ENCODE assay signal across 8 cellular contexts in the genomic region with DNA sequence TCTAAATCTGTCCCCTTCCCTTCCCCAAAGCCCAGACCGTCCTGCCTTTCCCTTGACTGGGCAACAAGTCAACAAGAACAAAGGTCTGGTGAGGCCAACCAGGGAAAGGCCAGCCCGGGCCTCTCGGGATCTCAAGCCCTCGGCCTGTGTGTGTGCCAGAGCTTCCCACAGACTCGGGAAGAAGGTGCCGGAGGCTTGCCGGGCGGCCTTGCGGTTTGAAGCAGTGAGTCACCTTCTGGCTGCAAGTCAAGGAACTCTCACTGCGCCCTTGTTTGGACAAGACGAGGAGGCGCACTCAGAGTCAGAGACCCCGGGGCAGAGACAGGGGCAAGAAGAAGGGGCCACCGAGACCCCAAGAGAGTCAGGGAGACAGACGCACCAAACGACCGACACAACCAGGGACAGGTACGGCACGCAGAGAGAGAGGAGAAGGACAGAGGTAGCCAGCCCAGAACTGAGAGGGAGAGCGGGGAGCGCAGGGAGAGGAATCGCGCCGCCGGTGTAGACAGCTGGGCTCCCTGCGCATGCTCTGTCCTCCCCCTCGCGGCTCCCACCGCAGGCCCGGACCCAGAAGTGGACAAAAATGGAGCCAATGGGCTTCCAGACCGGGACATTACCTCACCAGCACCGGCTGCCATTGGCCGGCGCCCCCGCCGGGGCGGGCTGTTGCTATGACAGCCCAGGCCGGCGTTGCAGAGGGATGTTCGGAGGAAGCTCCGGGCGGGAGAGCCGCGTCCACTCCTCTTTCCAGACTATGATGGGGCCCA.
DNase-seq lines count a peak whose midpoint lies in the region; ATAC-seq and TF ChIP-seq lines count a peak whose summit lies in the region.

No MANE protein-coding gene starts in this region.

- peak overlapping the region; percentile 84 for H4K91ac ChIP-seq in trophoblast cell (ENCODE audit: low read depth, low read length)

- H3K4me1 ChIP-seq in heart left ventricle (peaks cover 3 to 25% (median 18%) of the 10 kb centered on the region in 12 donors), trophoblast cell (ENCODE audit: control insufficient read depth in 1 of 2, insufficient read depth in 2 of 2, low read length in 2 of 2) (peaks cover 12 to 14% of the 10 kb centered on the region in 2 experiments), upper lobe of left lung (peaks cover 15 to 25% (median 18%) of the 10 kb centered on the region in 4 donors)

- DNase-seq in GM10248 (ENCODE audit: extremely low spot score) (peak; percentile 98), NCI-H146 treated with DMSO at 0.1 percent for 48 hours (lab: John Stamatoyannopoulos, UW; ENCODE audit: unreplicated experiment) (peak; percentile 77), T-helper 1 cell (peak in 3 of 5 donors; percentile 32 to 62 (median 36)), amniotic stem cell (lab: John Stamatoyannopoulos, UW) (peak; percentile 95), heart left ventricle (peak; percentile 95 to 97 (median 96)), trophoblast cell (peak; percentile 93 to 94), upper lobe of left lung (peak; percentile 97 to 98)

- intact Hi-C loops in heart left ventricle (cut with DNase I) = loop anchor here in 2 of 10 donors (5.0 kb wide), 2 partner anchors 63 to 68 kb away; no protein-coding TSS in a partner anchor

- peak overlapping the region; percentile 77 for H3K14ac ChIP-seq in trophoblast cell (ENCODE audit: low read length)

- TF ChIP-seq POLR2A in heart left ventricle (IDR thresholded peaks at IDR 0.05) = peak; percentile 35 to 78
- peak in 3 of 4 donors; percentile 71 to 85 (median 75) for TF ChIP-seq POLR2A in upper lobe of left lung (IDR thresholded peaks at IDR 0.05)

- H3K36me3 ChIP-seq in heart left ventricle (no peaks in the 10 kb centered on the region), trophoblast cell (ENCODE audit: control insufficient read depth in 1 of 2, insufficient read depth in 2 of 2, low read length in 2 of 2) (no peaks in the 10 kb centered on the region), upper lobe of left lung (no peaks in the 10 kb centered on the region)

- H2BK12ac ChIP-seq in trophoblast cell (ENCODE audit: low read length) = peak overlapping the region; percentile 58

- H3K9ac ChIP-seq in trophoblast cell (ENCODE audit: low read length) = peak overlapping the region; percentile 47

- peak overlapping the region; percentile 82 for H4K8ac ChIP-seq in trophoblast cell (ENCODE audit: low read depth, low read length)

- peak overlapping the region; percentile 41 for H3K4ac ChIP-seq in trophoblast cell (ENCODE audit: low read depth, low read length)

- H4K12ac ChIP-seq in trophoblast cell (ENCODE audit: low read depth, low read length) = peak overlapping the region; percentile 56

- H3K9me3 ChIP-seq in heart left ventricle (no peaks in the 10 kb centered on the region), trophoblast cell (ENCODE audit: insufficient read depth, low read depth, low read length) (no peaks in the 10 kb centered on the region), upper lobe of left lung (no peaks in the 10 kb centered on the region)

- TF ChIP-seq EP300 in upper lobe of left lung (IDR thresholded peaks at IDR 0.05) = peak in 1 of 4 donors; percentile 4

- H3K79me1 ChIP-seq in trophoblast cell (ENCODE audit: low read length) = peaks cover 12% of the 10 kb centered on the region

- peak overlapping the region; percentile 85 for H3K18ac ChIP-seq in trophoblast cell (ENCODE audit: low read length)

- peak overlapping the region; percentile 93 for H2BK5ac ChIP-seq in trophoblast cell (ENCODE audit: low read depth, low read length, poor library complexity)

- peaks cover 2% of the 10 kb centered on the region for H3K79me2 ChIP-seq in trophoblast cell (ENCODE audit: control insufficient read depth, insufficient read depth, low read length, poor library complexity)

- TF ChIP-seq CTCF in GM10248 (IDR thresholded peaks at IDR 0.05; ENCODE audit: control extremely low read depth, extremely low read depth, low read depth, missing control alignments) (no peak), heart left ventricle (IDR thresholded peaks at IDR 0.05) (peak in 2 of 12 donors; percentile 7 to 20), upper lobe of left lung (IDR thresholded peaks at IDR 0.05) (peak in 1 of 6 experiments; percentile 3)

- WGBS in heart left ventricle, 4 donors = 0 to 1% (median 0%) methylated on average over 37 to 44 of the region's 44 CpGs
- no CpG with 5 or more reads among the region's 44 CpGs for WGBS in trophoblast cell (ENCODE audit: extremely low coverage, insufficient coverage, insufficient read length)
- WGBS in upper lobe of left lung, 2 donors = 0 to 1% methylated on average over 36 to 39 of the region's 44 CpGs

- peak overlapping the region; percentile 63 for H3K4me2 ChIP-seq in trophoblast cell (ENCODE audit: low read length)

- H2AFZ ChIP-seq in trophoblast cell (ENCODE audit: insufficient read depth, low read length, poor library complexity) = peak overlapping the region; percentile 89

- no peak overlapping the region for H3K23ac ChIP-seq in trophoblast cell (ENCODE audit: low read length)

- peak overlapping the region; percentile 83 for H2BK120ac ChIP-seq in trophoblast cell (ENCODE audit: insufficient read depth, low read length, poor library complexity)

- peak overlapping the region; percentile 28 for H2AK5ac ChIP-seq in trophoblast cell (ENCODE audit: low read length)

- CTCF ChIA-PET in GM10248 (lab: Yijun Ruan, JAX) = interaction anchor here (0.7 to 2.0 kb wide), 5 partner anchors 20 to 104 kb away, joined by 3 to 9 read pairs (median 5); no protein-coding TSS in a partner anchor

- peak overlapping the region; percentile 90 to 98 (median 92) for H3K27ac ChIP-seq in heart left ventricle
- H3K27ac ChIP-seq in trophoblast cell (ENCODE audit: low read depth, low read length) = peak overlapping the region; percentile 94
- peak overlapping the region; percentile 85 to 93 (median 89) for H3K27ac ChIP-seq in upper lobe of left lung

- peaks cover 0 to 7% (median 0%) of the 10 kb centered on the region in 9 donors for H3K27me3 ChIP-seq in heart left ventricle
- no peaks in the 10 kb centered on the region for H3K27me3 ChIP-seq in trophoblast cell (ENCODE audit: insufficient read depth, low read length)
- no peaks in the 10 kb centered on the region for H3K27me3 ChIP-seq in upper lobe of left lung

- H3K4me3 ChIP-seq in heart left ventricle = peak overlapping the region in 11 of 12 donors; percentile 17 to 58 (median 53)
- peak overlapping the region; percentile 50 for H3K4me3 ChIP-seq in trophoblast cell (ENCODE audit: low read depth, low read length)
- H3K4me3 ChIP-seq in upper lobe of left lung = peak overlapping the region in 3 of 4 donors; percentile 33 to 42 (median 35)

- ATAC-seq in HG02870 (IDR thresholded peaks at IDR 0.05; ENCODE audit: unreplicated experiment) (peak; percentile 77), heart left ventricle (peak; percentile 97 to 99 (median 98)), upper lobe of left lung (ENCODE audit: low FRiP score in 2 of 2) (peak; percentile 95 to 97)

- POLR2A ChIA-PET in GM10248 (lab: Yijun Ruan, JAX) = no interaction called here

Comparison
In these comparisons a context has a peak if more than half of its experiments do, and no peak if none do; other contexts are left out.
1. Peak in every context shown above with its lines: DNase-seq, ATAC-seq, H3K4me3 ChIP-seq and H3K27ac ChIP-seq.
2. DNase-seq: peak in every context shown above with its lines; median percentile 98 in GM10248; 98 in upper lobe of left lung; 96 in heart left ventricle; 95 in amniotic stem cell; 94 in trophoblast cell; 77 in NCI-H146 treated with DMSO at 0.1 percent for 48 hours; 36 in T-helper 1 cell.